20 cellular contexts compared by ENCODE assay signal in the genomic region with DNA sequence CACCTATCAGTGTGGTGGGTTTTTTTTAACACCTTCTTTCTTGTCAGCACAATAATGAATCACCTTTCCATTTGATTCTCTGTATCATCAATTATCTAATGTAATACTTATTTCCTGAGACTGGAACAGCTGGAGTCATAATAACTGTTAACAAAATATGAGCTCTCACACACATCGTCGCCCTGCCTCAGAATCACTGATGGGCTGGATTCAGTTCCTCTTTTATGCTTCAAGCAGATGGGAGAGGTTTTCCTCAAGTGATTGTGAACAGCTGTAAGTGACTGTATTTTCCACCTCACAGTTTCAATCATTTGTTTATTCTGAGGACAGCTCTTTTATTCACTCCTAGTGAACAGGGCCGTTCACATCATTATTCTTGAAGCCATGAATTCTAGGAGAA.
DNase-seq lines count a peak whose midpoint lies in the region; ATAC-seq and TF ChIP-seq lines count a peak whose summit lies in the region.
"Had no signal": no experiment of that assay in that cellular context is flagged by ENCODE, and none has a peak within 500 bp of the region (broad histone marks: within the 10 kb centered on the region; RNA-seq: fewer than 3 reads in every experiment).

No MANE protein-coding gene starts in this region.

- 35 to 41% (median 39%) methylated on average over 3 of the region's 3 CpGs for WGBS in spleen, 5 donors
- WGBS in esophagus muscularis mucosa = 42% methylated on average over 3 of the region's 3 CpGs

- H3K4me1 ChIP-seq in spleen = no peaks in the 10 kb centered on the region
- no peaks in the 10 kb centered on the region for H3K4me1 ChIP-seq in esophagus muscularis mucosa
- H3K4me1 ChIP-seq: right atrium auricular region had no signal

- H3K27ac Mint-ChIP-seq in activated B cell treated with CpG ODN at 0.5 μM for 24 hours = no peak overlapping the region
- H3K27ac Mint-ChIP-seq: activated CD8-positive, alpha-beta T cell treated with anti-CD3 and anti-CD28 coated beads for 36 hours; H9 had no signal

- TF ChIP-seq EP300 in esophagus muscularis mucosa (IDR thresholded peaks at IDR 0.05) = no peak

- intact Hi-C loops in activated B cell treated with CpG ODN at 0.5 μM for 24 hours (cut with micrococcal nuclease) (no loop called here), spleen (cut with DNase I; ENCODE audit: low total_unique reads) (no loop called here), esophagus muscularis mucosa (cut with DNase I) (no loop called here)

- DNase-seq in NCI-H510A treated with DMSO at 0.1 percent for 48 hours (lab: John Stamatoyannopoulos, UW) (peak; percentile 28), NCI-H510A (lab: John Stamatoyannopoulos, UW) (no peak), Kasumi-1 (lab: John Stamatoyannopoulos, UW) (peak; percentile 54 to 64), activated B cell treated with CpG ODN at 0.5 μM for 24 hours (no peak), spleen (no peak), HuH-7.5 (ENCODE audit: low spot score) (no peak), esophagus muscularis mucosa (ENCODE audit: extremely low spot score) (no peak)
- DNase-seq: activated CD8-positive, alpha-beta T cell treated with anti-CD3 and anti-CD28 coated beads for 36 hours; activated gamma-delta T cell; GDM1; H9; KG1; NCI-H2171; stimulated activated CD4-positive, alpha-beta T cell treated with anti-CD3 and anti-CD28 coated beads, Interleukin-2, amount 100 ng/mL, for 48 hours; T-helper 2 cell; trophoblast cell had no signal

- CTCF ChIA-PET in activated B cell treated with CpG ODN at 0.5 μM for 24 hours (lab: Charles Lee) = no interaction called here

- POLR2A ChIA-PET in activated B cell treated with CpG ODN at 0.5 μM for 24 hours (lab: Charles Lee) = no interaction called here

- peaks cover 5% of the 10 kb centered on the region for H3K9me3 Mint-ChIP-seq in activated B cell treated with CpG ODN at 0.5 μM for 24 hours
- H3K9me3 Mint-ChIP-seq: H9, neural crest cell had no signal

- H3K4me3 ChIP-seq in spleen = no peak overlapping the region
- no peak overlapping the region for H3K4me3 ChIP-seq in esophagus muscularis mucosa
- H3K4me3 ChIP-seq: right atrium auricular region had no signal

- H3K27ac ChIP-seq in spleen = no peak overlapping the region
- no peak overlapping the region for H3K27ac ChIP-seq in esophagus muscularis mucosa (replicated peaks in 1 of 4)
- H3K27ac ChIP-seq: right atrium auricular region had no signal

- no peaks in the 10 kb centered on the region for H3K27me3 Mint-ChIP-seq in activated B cell treated with CpG ODN at 0.5 μM for 24 hours
- H3K27me3 Mint-ChIP-seq: activated CD8-positive, alpha-beta T cell treated with anti-CD3 and anti-CD28 coated beads for 36 hours had no signal

- H3K4me3 Mint-ChIP-seq in activated B cell treated with CpG ODN at 0.5 μM for 24 hours = no peak overlapping the region
- H3K4me3 Mint-ChIP-seq: activated CD8-positive, alpha-beta T cell treated with anti-CD3 and anti-CD28 coated beads for 36 hours; H9; neural crest cell had no signal

- H3K36me3 Mint-ChIP-seq in activated B cell treated with CpG ODN at 0.5 μM for 24 hours (ENCODE audit: low read depth) = no peaks in the 10 kb centered on the region

- H3K9me3 ChIP-seq in spleen (no peaks in the 10 kb centered on the region), esophagus muscularis mucosa (no peaks in the 10 kb centered on the region)
- H3K9me3 ChIP-seq: right atrium auricular region had no signal

- H3K36me3 ChIP-seq in spleen = no peaks in the 10 kb centered on the region
- no peaks in the 10 kb centered on the region for H3K36me3 ChIP-seq in esophagus muscularis mucosa
- H3K36me3 ChIP-seq: right atrium auricular region had no signal

- ATAC-seq in HG02623 (IDR thresholded peaks at IDR 0.05; ENCODE audit: unreplicated experiment) = peak; percentile 84
- peak; percentile 34 for ATAC-seq in activated B cell treated with CpG ODN at 0.5 μM for 24 hours (ENCODE audit: low read depth)
- ATAC-seq: activated CD8-positive, alpha-beta T cell treated with anti-CD3 and anti-CD28 coated beads for 36 hours; Panc1 had no signal

- TF ChIP-seq POLR2A in spleen (IDR thresholded peaks at IDR 0.05) = no peak
- no peak for TF ChIP-seq POLR2A in esophagus muscularis mucosa (IDR thresholded peaks at IDR 0.05; ENCODE audit: low read depth)

- TF ChIP-seq CTCF in activated B cell treated with CpG ODN at 0.5 μM for 24 hours (IDR thresholded peaks at IDR 0.05) (no peak), spleen (IDR thresholded peaks at IDR 0.05 in 8 of 11, conservative IDR thresholded peaks at IDR 0.05 in 3 of 11) (no peak), esophagus muscularis mucosa (IDR thresholded peaks at IDR 0.05) (no peak)

- peaks cover 5% of the 10 kb centered on the region for H3K4me1 Mint-ChIP-seq in activated B cell treated with CpG ODN at 0.5 μM for 24 hours
- H3K4me1 Mint-ChIP-seq: H9, neural crest cell had no signal

- H3K27me3 ChIP-seq in spleen (replicated peaks in 1 of 7) = no peaks in the 10 kb centered on the region
- no peaks in the 10 kb centered on the region for H3K27me3 ChIP-seq in esophagus muscularis mucosa
- H3K27me3 ChIP-seq: right atrium auricular region had no signal

Comparison
In these comparisons a context has a peak if more than half of its experiments do, and no peak if none do; other contexts are left out.
1. DNase-seq: peak in NCI-H510A treated with DMSO at 0.1 percent for 48 hours (single experiment) and Kasumi-1 (2 of 2); none in NCI-H510A (single experiment), activated B cell treated with CpG ODN at 0.5 μM for 24 hours (single experiment), spleen (single experiment), HuH-7.5 (single experiment) and esophagus muscularis mucosa (single experiment).